1 cellular context compared by ENCODE assay signal in the genomic region with DNA sequence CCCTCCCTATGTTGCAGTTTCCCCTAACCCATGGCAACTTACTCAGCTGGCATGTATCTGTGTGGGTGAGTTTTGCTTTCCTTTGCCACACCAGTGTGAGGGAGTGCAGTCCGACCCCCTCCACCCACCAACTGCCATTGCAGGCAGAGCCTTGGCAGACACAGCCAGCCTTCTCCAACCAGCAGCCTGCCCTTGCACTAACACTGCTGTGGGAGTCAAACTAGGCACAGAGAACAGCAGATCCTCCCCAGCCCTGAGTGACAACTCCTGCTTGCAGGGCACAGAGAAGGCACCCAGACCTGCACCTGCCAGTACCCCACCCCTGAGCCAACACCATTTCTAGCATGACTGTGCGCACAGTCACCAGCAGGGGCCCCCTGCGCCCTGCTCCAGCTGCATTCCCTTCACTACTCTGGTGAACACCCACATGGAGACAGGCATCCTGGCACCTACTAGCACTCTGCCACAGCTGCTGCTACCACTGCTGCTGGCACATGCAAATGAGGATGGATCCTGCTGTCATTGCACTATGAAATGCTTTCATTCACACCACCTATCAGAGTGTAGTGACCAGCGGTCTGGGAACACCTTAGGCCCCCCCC.
TF ChIP-seq lines count a peak whose summit lies in the region.

No MANE protein-coding gene starts in this region.

TF ChIP-seq in WTC11, 78 proteins besides CTCF, POLR2A, EP300 and RAD21 (continued from another document):
- TF ChIP-seq, protein P1, sequence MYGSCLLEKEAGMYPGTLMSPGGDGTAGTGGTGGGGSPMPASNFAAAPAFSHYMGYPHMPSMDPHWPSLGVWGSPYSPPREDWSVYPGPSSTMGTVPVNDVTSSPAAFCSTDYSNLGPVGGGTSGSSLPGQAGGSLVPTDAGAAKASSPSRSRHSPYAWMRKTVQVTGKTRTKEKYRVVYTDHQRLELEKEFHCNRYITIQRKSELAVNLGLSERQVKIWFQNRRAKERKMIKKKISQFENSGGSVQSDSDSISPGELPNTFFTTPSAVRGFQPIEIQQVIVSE (CRISPR knock-in tag; IDR thresholded peaks at IDR 0.05; ENCODE audit: borderline replicate concordance) = no peak
- TF ChIP-seq PRRX2 (CRISPR knock-in tag; IDR thresholded peaks at IDR 0.05) = no peak
- TF ChIP-seq, protein P2, sequence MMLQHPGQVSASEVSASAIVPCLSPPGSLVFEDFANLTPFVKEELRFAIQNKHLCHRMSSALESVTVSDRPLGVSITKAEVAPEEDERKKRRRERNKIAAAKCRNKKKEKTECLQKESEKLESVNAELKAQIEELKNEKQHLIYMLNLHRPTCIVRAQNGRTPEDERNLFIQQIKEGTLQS (CRISPR knock-in tag; conservative IDR thresholded peaks at IDR 0.05) = no peak
- no peak for TF ChIP-seq ESRRA (CRISPR knock-in tag; IDR thresholded peaks at IDR 0.05; ENCODE audit: borderline replicate concordance)
- TF ChIP-seq TP53 (CRISPR knock-in tag; IDR thresholded peaks at IDR 0.05) = no peak
